3 cellular contexts compared by ENCODE assay signal in genomic region chr9:35948901-35949318, GRCh38.
TF ChIP-seq lines count a peak whose summit lies in the region.

No MANE protein-coding gene starts in this region.

TF ChIP-seq in SK-N-SH, 30 proteins besides CTCF, POLR2A, EP300 and RAD21:
- TF ChIP-seq MXI1 (IDR thresholded peaks at IDR 0.05; ENCODE audit: low read depth, low read length) (no peak), TAF1 (IDR thresholded peaks at IDR 0.05; ENCODE audit: borderline replicate concordance, low read depth, low read length) (no peak), TCF12 (IDR thresholded peaks at IDR 0.05) (no peak), IRF3 (IDR thresholded peaks at IDR 0.05; ENCODE audit: low read depth, low read length) (no peak), USF1 (IDR thresholded peaks at IDR 0.05; ENCODE audit: borderline replicate concordance, low read depth) (no peak), FOXM1 (IDR thresholded peaks at IDR 0.05; ENCODE audit: low read depth) (no peak), RCOR1 (IDR thresholded peaks at IDR 0.05; ENCODE audit: low read length) (no peak), SMC3 (IDR thresholded peaks at IDR 0.05; ENCODE audit: low read depth, low read length) (no peak), MAX (IDR thresholded peaks at IDR 0.05; ENCODE audit: low read depth) (no peak), RXRA (IDR thresholded peaks at IDR 0.05; ENCODE audit: borderline replicate concordance, low read depth) (no peak), SIN3A (IDR thresholded peaks at IDR 0.05; ENCODE audit: borderline replicate concordance, low read depth, low read length) (no peak), GABPA (IDR thresholded peaks at IDR 0.05; ENCODE audit: low read depth) (no peak), YY1 (IDR thresholded peaks at IDR 0.05; ENCODE audit: low read depth) (no peak)

TF ChIP-seq in SK-N-SH treated with all-trans-retinoic acid at 6 μM for 48 hours, 23 proteins besides CTCF, POLR2A, EP300 and RAD21:
- TF ChIP-seq RARB (CRISPR knock-in tag; IDR thresholded peaks at IDR 0.05) (no peak), ZC3H10 (CRISPR knock-in tag; IDR thresholded peaks at IDR 0.05) (no peak), TOX (CRISPR knock-in tag; IDR thresholded peaks at IDR 0.05; ENCODE audit: borderline replicate concordance) (no peak), GLIS3 (CRISPR knock-in tag; IDR thresholded peaks at IDR 0.05) (no peak), ZNF70 (CRISPR knock-in tag; IDR thresholded peaks at IDR 0.05) (no peak), ZNF8 (CRISPR knock-in tag; IDR thresholded peaks at IDR 0.05) (no peak), ZFP30 (CRISPR knock-in tag; IDR thresholded peaks at IDR 0.05) (no peak), SNAI2 (CRISPR knock-in tag; IDR thresholded peaks at IDR 0.05) (no peak), BACH2 (CRISPR knock-in tag; IDR thresholded peaks at IDR 0.05; ENCODE audit: borderline replicate concordance) (no peak), CSDC2 (CRISPR knock-in tag; IDR thresholded peaks at IDR 0.05) (no peak), ZNF565 (CRISPR knock-in tag; conservative IDR thresholded peaks at IDR 0.05; ENCODE audit: low read depth) (no peak), ZFP3 (CRISPR knock-in tag; IDR thresholded peaks at IDR 0.05) (no peak), ARNTL (CRISPR knock-in tag; IDR thresholded peaks at IDR 0.05; ENCODE audit: borderline replicate concordance, low read depth) (no peak), ISL1 (CRISPR knock-in tag; IDR thresholded peaks at IDR 0.05) (no peak), ESRRG (CRISPR knock-in tag; IDR thresholded peaks at IDR 0.05) (no peak), PPARA (CRISPR knock-in tag; IDR thresholded peaks at IDR 0.05; ENCODE audit: borderline replicate concordance) (no peak)
- TF ChIP-seq, protein P1, sequence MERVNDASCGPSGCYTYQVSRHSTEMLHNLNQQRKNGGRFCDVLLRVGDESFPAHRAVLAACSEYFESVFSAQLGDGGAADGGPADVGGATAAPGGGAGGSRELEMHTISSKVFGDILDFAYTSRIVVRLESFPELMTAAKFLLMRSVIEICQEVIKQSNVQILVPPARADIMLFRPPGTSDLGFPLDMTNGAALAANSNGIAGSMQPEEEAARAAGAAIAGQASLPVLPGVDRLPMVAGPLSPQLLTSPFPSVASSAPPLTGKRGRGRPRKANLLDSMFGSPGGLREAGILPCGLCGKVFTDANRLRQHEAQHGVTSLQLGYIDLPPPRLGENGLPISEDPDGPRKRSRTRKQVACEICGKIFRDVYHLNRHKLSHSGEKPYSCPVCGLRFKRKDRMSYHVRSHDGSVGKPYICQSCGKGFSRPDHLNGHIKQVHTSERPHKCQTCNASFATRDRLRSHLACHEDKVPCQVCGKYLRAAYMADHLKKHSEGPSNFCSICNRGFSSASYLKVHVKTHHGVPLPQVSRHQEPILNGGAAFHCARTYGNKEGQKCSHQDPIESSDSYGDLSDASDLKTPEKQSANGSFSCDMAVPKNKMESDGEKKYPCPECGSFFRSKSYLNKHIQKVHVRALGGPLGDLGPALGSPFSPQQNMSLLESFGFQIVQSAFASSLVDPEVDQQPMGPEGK (CRISPR knock-in tag; IDR thresholded peaks at IDR 0.05; ENCODE audit: borderline replicate concordance), result no peak
- TF ChIP-seq, protein P2, sequence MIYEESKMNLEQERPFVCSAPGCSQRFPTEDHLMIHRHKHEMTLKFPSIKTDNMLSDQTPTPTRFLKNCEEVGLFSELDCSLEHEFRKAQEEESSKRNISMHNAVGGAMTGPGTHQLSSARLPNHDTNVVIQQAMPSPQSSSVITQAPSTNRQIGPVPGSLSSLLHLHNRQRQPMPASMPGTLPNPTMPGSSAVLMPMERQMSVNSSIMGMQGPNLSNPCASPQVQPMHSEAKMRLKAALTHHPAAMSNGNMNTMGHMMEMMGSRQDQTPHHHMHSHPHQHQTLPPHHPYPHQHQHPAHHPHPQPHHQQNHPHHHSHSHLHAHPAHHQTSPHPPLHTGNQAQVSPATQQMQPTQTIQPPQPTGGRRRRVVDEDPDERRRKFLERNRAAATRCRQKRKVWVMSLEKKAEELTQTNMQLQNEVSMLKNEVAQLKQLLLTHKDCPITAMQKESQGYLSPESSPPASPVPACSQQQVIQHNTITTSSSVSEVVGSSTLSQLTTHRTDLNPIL (CRISPR knock-in tag; IDR thresholded peaks at IDR 0.05; ENCODE audit: low read depth), result no peak
- TF ChIP-seq, protein P3, sequence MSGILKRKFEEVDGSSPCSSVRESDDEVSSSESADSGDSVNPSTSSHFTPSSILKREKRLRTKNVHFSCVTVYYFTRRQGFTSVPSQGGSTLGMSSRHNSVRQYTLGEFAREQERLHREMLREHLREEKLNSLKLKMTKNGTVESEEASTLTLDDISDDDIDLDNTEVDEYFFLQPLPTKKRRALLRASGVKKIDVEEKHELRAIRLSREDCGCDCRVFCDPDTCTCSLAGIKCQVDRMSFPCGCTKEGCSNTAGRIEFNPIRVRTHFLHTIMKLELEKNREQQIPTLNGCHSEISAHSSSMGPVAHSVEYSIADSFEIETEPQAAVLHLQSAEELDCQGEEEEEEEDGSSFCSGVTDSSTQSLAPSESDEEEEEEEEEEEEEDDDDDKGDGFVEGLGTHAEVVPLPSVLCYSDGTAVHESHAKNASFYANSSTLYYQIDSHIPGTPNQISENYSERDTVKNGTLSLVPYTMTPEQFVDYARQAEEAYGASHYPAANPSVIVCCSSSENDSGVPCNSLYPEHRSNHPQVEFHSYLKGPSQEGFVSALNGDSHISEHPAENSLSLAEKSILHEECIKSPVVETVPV (CRISPR knock-in tag; IDR thresholded peaks at IDR 0.05), result no peak
TF ChIP-seq in SK-N-SH treated with all-trans-retinoic acid at 6 μM for 48 hours: peak in this region for 0.

TF ChIP-seq in HepG2, 621 proteins besides CTCF, POLR2A, EP300 and RAD21:
- TF ChIP-seq ZNF691 (CRISPR knock-in tag; IDR thresholded peaks at IDR 0.05; ENCODE audit: borderline replicate concordance, low read depth), result no peak
- no peak for TF ChIP-seq BCLAF1 (IDR thresholded peaks at IDR 0.05)
- no peak for TF ChIP-seq RBM22 (optimal IDR thresholded peaks at IDR 0.05; ENCODE audit: low read length)
- TF ChIP-seq CEBPG (CRISPR knock-in tag; IDR thresholded peaks at IDR 0.05), result no peak
- TF ChIP-seq ZNF503 (CRISPR knock-in tag; IDR thresholded peaks at IDR 0.05), result no peak
- TF ChIP-seq ZNF749 (CRISPR knock-in tag; IDR thresholded peaks at IDR 0.05; ENCODE audit: borderline replicate concordance), result no peak
- no peak for TF ChIP-seq TFDP2 (CRISPR knock-in tag; IDR thresholded peaks at IDR 0.05)
- TF ChIP-seq, protein P4, sequence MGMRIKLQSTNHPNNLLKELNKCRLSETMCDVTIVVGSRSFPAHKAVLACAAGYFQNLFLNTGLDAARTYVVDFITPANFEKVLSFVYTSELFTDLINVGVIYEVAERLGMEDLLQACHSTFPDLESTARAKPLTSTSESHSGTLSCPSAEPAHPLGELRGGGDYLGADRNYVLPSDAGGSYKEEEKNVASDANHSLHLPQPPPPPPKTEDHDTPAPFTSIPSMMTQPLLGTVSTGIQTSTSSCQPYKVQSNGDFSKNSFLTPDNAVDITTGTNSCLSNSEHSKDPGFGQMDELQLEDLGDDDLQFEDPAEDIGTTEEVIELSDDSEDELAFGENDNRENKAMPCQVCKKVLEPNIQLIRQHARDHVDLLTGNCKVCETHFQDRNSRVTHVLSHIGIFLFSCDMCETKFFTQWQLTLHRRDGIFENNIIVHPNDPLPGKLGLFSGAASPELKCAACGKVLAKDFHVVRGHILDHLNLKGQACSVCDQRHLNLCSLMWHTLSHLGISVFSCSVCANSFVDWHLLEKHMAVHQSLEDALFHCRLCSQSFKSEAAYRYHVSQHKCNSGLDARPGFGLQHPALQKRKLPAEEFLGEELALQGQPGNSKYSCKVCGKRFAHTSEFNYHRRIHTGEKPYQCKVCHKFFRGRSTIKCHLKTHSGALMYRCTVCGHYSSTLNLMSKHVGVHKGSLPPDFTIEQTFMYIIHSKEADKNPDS (CRISPR knock-in tag; IDR thresholded peaks at IDR 0.05), result no peak
- no peak for TF ChIP-seq ZNF557 (CRISPR knock-in tag; IDR thresholded peaks at IDR 0.05)
- no peak for TF ChIP-seq ZMYM2 (CRISPR knock-in tag; IDR thresholded peaks at IDR 0.05)
- no peak for TF ChIP-seq RFX1 (IDR thresholded peaks at IDR 0.05)
- TF ChIP-seq ZFAT (CRISPR knock-in tag; conservative IDR thresholded peaks at IDR 0.05), result no peak
- TF ChIP-seq ZNF30 (CRISPR knock-in tag; IDR thresholded peaks at IDR 0.05), result no peak
- TF ChIP-seq ZBTB34 (CRISPR knock-in tag; IDR thresholded peaks at IDR 0.05), result no peak
